9 cellular contexts compared by ENCODE assay signal in genomic region chr17:81537856-81538555, GRCh38. TPM values are rescaled to one million over a fixed set of nuclear protein-coding genes. Genes with fewer than 3 reads are reported as not detected.
DNase-seq lines count a peak whose midpoint lies in the region; ATAC-seq and TF ChIP-seq lines count a peak whose summit lies in the region.
"Had no signal": no experiment of that assay in that cellular context is flagged by ENCODE, and none has a peak within 500 bp of the region (broad histone marks: within the 10 kb centered on the region; RNA-seq: fewer than 3 reads in every experiment).

No MANE protein-coding gene starts in this region.

- H3K36me3 ChIP-seq in H7 (replicated peaks; ENCODE audit: control insufficient read depth, insufficient read depth, low read length) (peaks cover 2% of the 10 kb centered on the region), esophagus muscularis mucosa (peaks cover 14 to 49% (median 47%) of the 10 kb centered on the region in 4 donors)

- H3K27me3 ChIP-seq in H7 (ENCODE audit: control insufficient read depth, insufficient read depth, low read length) (peaks cover 7% of the 10 kb centered on the region), esophagus muscularis mucosa (peaks cover 10 to 54% (median 26%) of the 10 kb centered on the region in 4 donors)

- peak; percentile 81 for DNase-seq in H7
- peak; percentile 90 for DNase-seq in NCI-H2107 treated with DMSO at 0.1 percent for 48 hours (lab: John Stamatoyannopoulos, UW; ENCODE audit: unreplicated experiment)
- DNase-seq in SK-N-DZ (ENCODE audit: low spot score) = peak; percentile 81
- peak; percentile 36 for DNase-seq in skeletal muscle cell (ENCODE audit: low read depth)
- DNase-seq in esophagus muscularis mucosa (ENCODE audit: extremely low spot score) = no peak
- no peak for DNase-seq in iPS-NIHi11 (ENCODE audit: low spot score)
- DNase-seq: T1000 had no signal

- H3K4me3 ChIP-seq in H7 (ENCODE audit: insufficient read depth, low read depth, low read length) = no peak overlapping the region
- no peak overlapping the region for H3K4me3 ChIP-seq in skeletal muscle cell (ENCODE audit: low read depth, low read length)
- H3K4me3 ChIP-seq in esophagus muscularis mucosa = no peak overlapping the region

- no peaks in the 10 kb centered on the region for H3K9me3 ChIP-seq in esophagus muscularis mucosa

- no peak for TF ChIP-seq EP300 in esophagus muscularis mucosa (IDR thresholded peaks at IDR 0.05)

- peaks cover 15 to 23% (median 17%) of the 10 kb centered on the region in 4 donors for H3K4me1 ChIP-seq in esophagus muscularis mucosa

- no peak overlapping the region for H3K27ac ChIP-seq in esophagus muscularis mucosa (replicated peaks in 1 of 4)

- TF ChIP-seq POLR2A in esophagus muscularis mucosa (IDR thresholded peaks at IDR 0.05; ENCODE audit: low read depth) = no peak

- no peak for ATAC-seq in HG03442 (IDR thresholded peaks at IDR 0.05; ENCODE audit: unreplicated experiment)

- no peak for TF ChIP-seq CTCF in esophagus muscularis mucosa (IDR thresholded peaks at IDR 0.05)

- WGBS in esophagus muscularis mucosa = 75% methylated on average over 19 of the region's 26 CpGs

- intact Hi-C loops in esophagus muscularis mucosa (cut with DNase I) = no loop called here

RNA-seq across cellular contexts. Expression of gene FSCN2, which starts 9.8 kb away (rescaled TPM):
- 0.33 TPM in 1 of 2 replicates, not detected in the other for total RNA-seq in H7 (2014; rRNA removed; shearing (Covaris generic))
- 0.13 TPM in 1 of 2 replicates, not detected in the other for polyA plus RNA-seq in SK-N-DZ (2014; cell fraction: cytosol; rRNA removed)
- 0.52 TPM in 1 of 2 replicates, not detected in the other for polyA plus RNA-seq in SK-N-DZ (2014; cell fraction: nucleus; rRNA removed)
- total RNA-seq in esophagus muscularis mucosa = 1 to 10 TPM; 1.2 to 2.4 (median 1.7) TPM
- polyA plus RNA-seq: liver had no signal

RNA-seq across cellular contexts. Expression of gene FAAP100, which starts 14.1 kb away (rescaled TPM):
- 40.4 and 46.6 TPM in 2 replicates for total RNA-seq in H7 (2014; rRNA removed; shearing (Covaris generic))
- polyA plus RNA-seq in SK-N-DZ (2014; cell fraction: cytosol; rRNA removed) = 40.2 and 49.0 TPM in 2 replicates
- 85.2 and 88.2 TPM in 2 replicates for polyA plus RNA-seq in SK-N-DZ (2014; cell fraction: nucleus; rRNA removed)
- 10 to 100 TPM; 13.7 to 33.3 (median 18.6) TPM for total RNA-seq in esophagus muscularis mucosa

RNA-seq across cellular contexts. Expression of gene ACTG1, which starts 25.4 kb away (rescaled TPM):
- 5,543 and 5,789 TPM in 2 replicates for total RNA-seq in H7 (2014; rRNA removed; shearing (Covaris generic))
- polyA plus RNA-seq in SK-N-DZ (2014; cell fraction: cytosol; rRNA removed) = 2,351 and 2,595 TPM in 2 replicates
- 1,254 and 2,322 TPM in 2 replicates for polyA plus RNA-seq in SK-N-DZ (2014; cell fraction: nucleus; rRNA removed)
- 1,000 to 10,000 TPM in 3 of 4 donors, 100 to 1,000 TPM in 1; 972 to 1,850 (median 1,126) TPM for total RNA-seq in esophagus muscularis mucosa

Comparison
In these comparisons a context has a peak if more than half of its experiments do, and no peak if none do; other contexts are left out.
1. DNase-seq: peak in H7 (single experiment), NCI-H2107 treated with DMSO at 0.1 percent for 48 hours (single experiment), SK-N-DZ (single experiment) and skeletal muscle cell (single experiment); none in esophagus muscularis mucosa (single experiment) and iPS-NIHi11 (single experiment).